In genomic region chr9:92164490-92164889, GRCh38 we compare ENCODE assay signal across 32 cellular contexts.
"Had no signal": no experiment of that assay in that cellular context is flagged by ENCODE, and none has a peak within 500 bp of the region (broad histone marks: within the 10 kb centered on the region; RNA-seq: fewer than 3 reads in every experiment).

No MANE protein-coding gene starts in this region.

- H3K4me1 ChIP-seq: colonic mucosa, heart right ventricle, parathyroid adenoma, testis, tibial artery had no signal

- H3K79me2 ChIP-seq: parathyroid adenoma had no signal

- H3K4me1 Mint-ChIP-seq: central memory CD8-positive, alpha-beta T cell; immature natural killer cell; memory B cell; mesothelial cell of epicardium; naive B cell; stimulated activated effector memory CD8-positive, alpha-beta T cell treated with anti-CD3 and anti-CD28 coated beads, Interleukin-12 subunit alpha, Interleukin-12 subunit beta, amount 100 ng/mL, for 72 hours had no signal

- H2AFZ ChIP-seq: parathyroid adenoma had no signal

- H3K9me3 Mint-ChIP-seq: type B pancreatic cell had no signal

- H3K9me3 ChIP-seq: colonic mucosa, mucosa of descending colon, neutrophil, testis had no signal

- H3K27me3 ChIP-seq: colonic mucosa, neutrophil, testis, tibial artery had no signal

- H3K36me3 Mint-ChIP-seq: memory B cell; stimulated activated effector memory CD8-positive, alpha-beta T cell treated with anti-CD3 and anti-CD28 coated beads, Interleukin-12 subunit alpha, Interleukin-12 subunit beta, amount 100 ng/mL, for 72 hours; type B pancreatic cell had no signal

- H3K4me3 Mint-ChIP-seq: central memory CD8-positive, alpha-beta T cell; effector memory CD8-positive, alpha-beta T cell; immature natural killer cell; memory B cell; mesothelial cell of epicardium; natural killer cell treated with Interleukin-12 subunit alpha and Interleukin-12 subunit beta and Interleukin-15 and Interleukin-18, amount 100 ng/mL, for 72 hours; neural crest cell; stimulated activated effector memory CD8-positive, alpha-beta T cell treated with anti-CD3 and anti-CD28 coated beads, Interleukin-12 subunit alpha, Interleukin-12 subunit beta, amount 100 ng/mL, for 72 hours; type B pancreatic cell had no signal

- H3K9ac ChIP-seq: parathyroid adenoma had no signal

- DNase-seq: colonic mucosa; dermis blood vessel endothelial cell; effector memory CD8-positive, alpha-beta T cell; foreskin fibroblast; glutamatergic neuron; heart right ventricle; hypothalamus; immature natural killer cell; kidney; mucosa of descending colon; naive B cell; stimulated activated CD4-positive, alpha-beta T cell treated with anti-CD3 and anti-CD28 coated beads, Interleukin-12 subunit alpha, Interleukin-12 subunit beta, amount 100 ng/mL, for 4 hours; stimulated activated CD4-positive, alpha-beta T cell treated with anti-CD3 and anti-CD28 coated beads, Interleukin-1b, Interleukin-23, amount 100 ng/mL, for 48 hours; stimulated activated CD4-positive, alpha-beta T cell treated with anti-CD3 and anti-CD28 coated beads, Interleukin-4, amount 100 ng/mL, for 1 hour; stimulated activated naive CD8-positive, alpha-beta T cell treated with anti-CD3 and anti-CD28 coated beads, Interleukin-15, Interleukin-2, amounts not matched to agents 100 U/mL and 50 U/mL, for 24 hours; substantia nigra; testis; tibial artery had no signal

- H3K36me3 ChIP-seq: colonic mucosa, heart right ventricle, neutrophil, tibial artery had no signal

- H3K4me2 ChIP-seq: smooth muscle cell had no signal

- H3K4me3 ChIP-seq: colonic mucosa, heart right ventricle, lung, mucosa of descending colon, smooth muscle cell, testis, tibial artery had no signal

- H3K27ac ChIP-seq: colonic mucosa, heart right ventricle, neutrophil, parathyroid adenoma, testis, tibial artery had no signal

- H3K27me3 Mint-ChIP-seq: progenitor cell of endocrine pancreas, type B pancreatic cell had no signal

- FAIRE-seq: kidney had no signal

- H3K27ac Mint-ChIP-seq: effector memory CD8-positive, alpha-beta T cell; immature natural killer cell; memory B cell; mesothelial cell of epicardium; naive B cell; natural killer cell treated with Interleukin-12 subunit alpha and Interleukin-12 subunit beta and Interleukin-15 and Interleukin-18, amount 100 ng/mL, for 72 hours; progenitor cell of endocrine pancreas; stimulated activated effector memory CD8-positive, alpha-beta T cell treated with anti-CD3 and anti-CD28 coated beads, Interleukin-12 subunit alpha, Interleukin-12 subunit beta, amount 100 ng/mL, for 72 hours; type B pancreatic cell had no signal

- ATAC-seq: effector memory CD8-positive, alpha-beta T cell; heart right ventricle; left lobe of liver; mucosa of descending colon; sciatic nerve; stimulated activated effector memory CD8-positive, alpha-beta T cell treated with anti-CD3 and anti-CD28 coated beads, Interleukin-12 subunit alpha, Interleukin-12 subunit beta, amount 100 ng/mL, for 72 hours; stimulated activated naive CD8-positive, alpha-beta T cell treated with anti-CD3 and anti-CD28 coated beads, Interleukin-15, Interleukin-2, amounts not matched to agents 100 U/mL and 50 U/mL, for 24 hours had no signal
